1 cellular context compared by ENCODE assay signal in the genomic region with DNA sequence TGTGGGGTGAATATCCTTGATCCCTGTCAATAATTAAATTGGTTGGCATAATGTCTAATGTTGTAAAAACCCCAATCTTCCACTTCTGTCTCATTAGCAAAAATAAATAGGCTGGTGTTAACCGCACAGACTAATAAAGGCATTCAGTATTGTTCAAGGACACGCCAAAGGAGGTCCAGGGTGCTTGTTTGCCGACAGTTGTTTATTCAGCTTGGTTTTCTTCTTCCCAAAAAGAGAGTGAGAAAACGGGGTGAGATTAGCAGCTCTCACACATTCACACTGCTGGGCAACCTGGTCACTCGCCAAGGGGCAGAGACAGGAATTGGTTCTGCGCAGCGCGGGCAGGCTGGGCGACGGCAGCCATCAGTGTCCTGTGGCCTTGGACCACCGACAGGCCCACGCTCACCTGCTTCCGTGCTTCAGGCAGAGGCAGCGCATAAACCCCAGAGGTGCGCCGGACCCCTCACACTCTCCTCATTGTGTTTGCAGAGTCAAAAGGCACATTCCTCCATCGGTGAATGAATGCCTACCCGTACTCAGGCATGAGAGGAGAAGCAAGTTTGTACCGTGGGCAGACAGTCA.
TF ChIP-seq lines count a peak whose summit lies in the region.

No MANE protein-coding gene starts in this region.

TF ChIP-seq in GM12878, 131 proteins besides CTCF, POLR2A, EP300 and RAD21 (continues in another document):
- peak; percentile 96 for TF ChIP-seq BCL11A (IDR thresholded peaks at IDR 0.05; ENCODE audit: low read depth, low read length)
- TF ChIP-seq STAT1 (conservative IDR thresholded peaks at IDR 0.05), result no peak
- no peak for TF ChIP-seq RELA (IDR thresholded peaks at IDR 0.05; ENCODE audit: borderline replicate concordance, partially characterized antibody)
- TF ChIP-seq SRF (IDR thresholded peaks at IDR 0.05; ENCODE audit: low read depth in 2 of 2, low read length in 2 of 2), result no peak
- TF ChIP-seq WRNIP1 (IDR thresholded peaks at IDR 0.05; ENCODE audit: borderline replicate concordance, low read depth, low read length), result no peak
- no peak for TF ChIP-seq CREM (IDR thresholded peaks at IDR 0.05; ENCODE audit: low read depth)
- TF ChIP-seq RBBP5 (conservative IDR thresholded peaks at IDR 0.05), result no peak
- TF ChIP-seq, protein P1, sequence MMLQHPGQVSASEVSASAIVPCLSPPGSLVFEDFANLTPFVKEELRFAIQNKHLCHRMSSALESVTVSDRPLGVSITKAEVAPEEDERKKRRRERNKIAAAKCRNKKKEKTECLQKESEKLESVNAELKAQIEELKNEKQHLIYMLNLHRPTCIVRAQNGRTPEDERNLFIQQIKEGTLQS (IDR thresholded peaks at IDR 0.05; ENCODE audit: borderline replicate concordance, extremely low read depth, low read depth, low read length), result no peak
- no peak for TF ChIP-seq TARDBP (IDR thresholded peaks at IDR 0.05; ENCODE audit: borderline replicate concordance)
- TF ChIP-seq SMARCA5 (IDR thresholded peaks at IDR 0.05), result no peak
- no peak for TF ChIP-seq FOXK2 (IDR thresholded peaks at IDR 0.05)
- TF ChIP-seq, protein P2, sequence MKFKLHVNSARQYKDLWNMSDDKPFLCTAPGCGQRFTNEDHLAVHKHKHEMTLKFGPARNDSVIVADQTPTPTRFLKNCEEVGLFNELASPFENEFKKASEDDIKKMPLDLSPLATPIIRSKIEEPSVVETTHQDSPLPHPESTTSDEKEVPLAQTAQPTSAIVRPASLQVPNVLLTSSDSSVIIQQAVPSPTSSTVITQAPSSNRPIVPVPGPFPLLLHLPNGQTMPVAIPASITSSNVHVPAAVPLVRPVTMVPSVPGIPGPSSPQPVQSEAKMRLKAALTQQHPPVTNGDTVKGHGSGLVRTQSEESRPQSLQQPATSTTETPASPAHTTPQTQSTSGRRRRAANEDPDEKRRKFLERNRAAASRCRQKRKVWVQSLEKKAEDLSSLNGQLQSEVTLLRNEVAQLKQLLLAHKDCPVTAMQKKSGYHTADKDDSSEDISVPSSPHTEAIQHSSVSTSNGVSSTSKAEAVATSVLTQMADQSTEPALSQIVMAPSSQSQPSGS (IDR thresholded peaks at IDR 0.05; ENCODE audit: low read length), result no peak; the same call in 1 of the 2 replicates
- no peak for TF ChIP-seq MYB (IDR thresholded peaks at IDR 0.05; ENCODE audit: borderline replicate concordance, low read depth, low read length)
- TF ChIP-seq STAT3 (IDR thresholded peaks at IDR 0.05; ENCODE audit: low read depth, low read length), result no peak
- no peak for TF ChIP-seq CBX3 (IDR thresholded peaks at IDR 0.05; ENCODE audit: borderline replicate concordance, low read depth)
- TF ChIP-seq TAF1 (IDR thresholded peaks at IDR 0.05; ENCODE audit: borderline replicate concordance, low read depth, low read length), result no peak
- TF ChIP-seq, protein P3, sequence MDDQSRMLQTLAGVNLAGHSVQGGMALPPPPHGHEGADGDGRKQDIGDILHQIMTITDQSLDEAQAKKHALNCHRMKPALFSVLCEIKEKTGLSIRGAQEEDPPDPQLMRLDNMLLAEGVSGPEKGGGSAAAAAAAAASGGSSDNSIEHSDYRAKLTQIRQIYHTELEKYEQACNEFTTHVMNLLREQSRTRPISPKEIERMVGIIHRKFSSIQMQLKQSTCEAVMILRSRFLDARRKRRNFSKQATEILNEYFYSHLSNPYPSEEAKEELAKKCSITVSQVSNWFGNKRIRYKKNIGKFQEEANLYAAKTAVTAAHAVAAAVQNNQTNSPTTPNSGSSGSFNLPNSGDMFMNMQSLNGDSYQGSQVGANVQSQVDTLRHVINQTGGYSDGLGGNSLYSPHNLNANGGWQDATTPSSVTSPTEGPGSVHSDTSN (IDR thresholded peaks at IDR 0.05; ENCODE audit: insufficient replicate concordance, low read depth, low read length), result peak; percentile 47
- TF ChIP-seq GABPA (IDR thresholded peaks at IDR 0.05; ENCODE audit: low read depth), result no peak
- TF ChIP-seq ZNF24 (IDR thresholded peaks at IDR 0.05), result 0 out of 2 replicates have a peak, but pooled peaks have one; percentile 40
- no peak for TF ChIP-seq CEBPB (IDR thresholded peaks at IDR 0.05; ENCODE audit: borderline replicate concordance in 1 of 2, low read depth in 2 of 2, low read length in 2 of 2)
- peak; percentile 56; the same call in 1 of the 2 replicates for TF ChIP-seq BACH1 (IDR thresholded peaks at IDR 0.05; ENCODE audit: borderline replicate concordance)
- TF ChIP-seq, protein P4, sequence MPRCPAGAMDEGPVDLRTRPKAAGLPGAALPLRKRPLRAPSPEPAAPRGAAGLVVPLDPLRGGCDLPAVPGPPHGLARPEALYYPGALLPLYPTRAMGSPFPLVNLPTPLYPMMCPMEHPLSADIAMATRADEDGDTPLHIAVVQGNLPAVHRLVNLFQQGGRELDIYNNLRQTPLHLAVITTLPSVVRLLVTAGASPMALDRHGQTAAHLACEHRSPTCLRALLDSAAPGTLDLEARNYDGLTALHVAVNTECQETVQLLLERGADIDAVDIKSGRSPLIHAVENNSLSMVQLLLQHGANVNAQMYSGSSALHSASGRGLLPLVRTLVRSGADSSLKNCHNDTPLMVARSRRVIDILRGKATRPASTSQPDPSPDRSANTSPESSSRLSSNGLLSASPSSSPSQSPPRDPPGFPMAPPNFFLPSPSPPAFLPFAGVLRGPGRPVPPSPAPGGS (IDR thresholded peaks at IDR 0.05; ENCODE audit: borderline replicate concordance, insufficient read depth, low read depth, low read length, poor library complexity, severe bottlenecking), result no peak
- TF ChIP-seq HDGF (IDR thresholded peaks at IDR 0.05), result no peak
- TF ChIP-seq NR2C1 (IDR thresholded peaks at IDR 0.05), result no peak
- TF ChIP-seq, protein P5, sequence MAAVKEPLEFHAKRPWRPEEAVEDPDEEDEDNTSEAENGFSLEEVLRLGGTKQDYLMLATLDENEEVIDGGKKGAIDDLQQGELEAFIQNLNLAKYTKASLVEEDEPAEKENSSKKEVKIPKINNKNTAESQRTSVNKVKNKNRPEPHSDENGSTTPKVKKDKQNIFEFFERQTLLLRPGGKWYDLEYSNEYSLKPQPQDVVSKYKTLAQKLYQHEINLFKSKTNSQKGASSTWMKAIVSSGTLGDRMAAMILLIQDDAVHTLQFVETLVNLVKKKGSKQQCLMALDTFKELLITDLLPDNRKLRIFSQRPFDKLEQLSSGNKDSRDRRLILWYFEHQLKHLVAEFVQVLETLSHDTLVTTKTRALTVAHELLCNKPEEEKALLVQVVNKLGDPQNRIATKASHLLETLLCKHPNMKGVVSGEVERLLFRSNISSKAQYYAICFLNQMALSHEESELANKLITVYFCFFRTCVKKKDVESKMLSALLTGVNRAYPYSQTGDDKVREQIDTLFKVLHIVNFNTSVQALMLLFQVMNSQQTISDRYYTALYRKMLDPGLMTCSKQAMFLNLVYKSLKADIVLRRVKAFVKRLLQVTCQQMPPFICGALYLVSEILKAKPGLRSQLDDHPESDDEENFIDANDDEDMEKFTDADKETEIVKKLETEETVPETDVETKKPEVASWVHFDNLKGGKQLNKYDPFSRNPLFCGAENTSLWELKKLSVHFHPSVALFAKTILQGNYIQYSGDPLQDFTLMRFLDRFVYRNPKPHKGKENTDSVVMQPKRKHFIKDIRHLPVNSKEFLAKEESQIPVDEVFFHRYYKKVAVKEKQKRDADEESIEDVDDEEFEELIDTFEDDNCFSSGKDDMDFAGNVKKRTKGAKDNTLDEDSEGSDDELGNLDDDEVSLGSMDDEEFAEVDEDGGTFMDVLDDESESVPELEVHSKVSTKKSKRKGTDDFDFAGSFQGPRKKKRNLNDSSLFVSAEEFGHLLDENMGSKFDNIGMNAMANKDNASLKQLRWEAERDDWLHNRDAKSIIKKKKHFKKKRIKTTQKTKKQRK (IDR thresholded peaks at IDR 0.05; ENCODE audit: low read depth, low read length), result no peak
- peak; percentile 81 for TF ChIP-seq MEF2B (IDR thresholded peaks at IDR 0.05; ENCODE audit: partially characterized antibody, poor library complexity, severe bottlenecking)
- TF ChIP-seq, protein P6, sequence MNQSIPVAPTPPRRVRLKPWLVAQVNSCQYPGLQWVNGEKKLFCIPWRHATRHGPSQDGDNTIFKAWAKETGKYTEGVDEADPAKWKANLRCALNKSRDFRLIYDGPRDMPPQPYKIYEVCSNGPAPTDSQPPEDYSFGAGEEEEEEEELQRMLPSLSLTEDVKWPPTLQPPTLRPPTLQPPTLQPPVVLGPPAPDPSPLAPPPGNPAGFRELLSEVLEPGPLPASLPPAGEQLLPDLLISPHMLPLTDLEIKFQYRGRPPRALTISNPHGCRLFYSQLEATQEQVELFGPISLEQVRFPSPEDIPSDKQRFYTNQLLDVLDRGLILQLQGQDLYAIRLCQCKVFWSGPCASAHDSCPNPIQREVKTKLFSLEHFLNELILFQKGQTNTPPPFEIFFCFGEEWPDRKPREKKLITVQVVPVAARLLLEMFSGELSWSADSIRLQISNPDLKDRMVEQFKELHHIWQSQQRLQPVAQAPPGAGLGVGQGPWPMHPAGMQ (IDR thresholded peaks at IDR 0.05; ENCODE audit: borderline replicate concordance), result no peak; the same call in 1 of the 2 replicates
- TF ChIP-seq HCFC1 (IDR thresholded peaks at IDR 0.05; ENCODE audit: low read length), result no peak
- TF ChIP-seq ZZZ3 (IDR thresholded peaks at IDR 0.05; ENCODE audit: control insufficient read depth, insufficient read length, low read depth), result no peak
- TF ChIP-seq MTA2 (IDR thresholded peaks at IDR 0.05; ENCODE audit: low read depth), result peak; percentile 100
- TF ChIP-seq ESRRA (IDR thresholded peaks at IDR 0.05; ENCODE audit: low read length), result no peak; the same call in 1 of the 2 replicates
- peak; percentile 88 for TF ChIP-seq BMI1 (IDR thresholded peaks at IDR 0.05; ENCODE audit: borderline replicate concordance)
- TF ChIP-seq, protein P7, sequence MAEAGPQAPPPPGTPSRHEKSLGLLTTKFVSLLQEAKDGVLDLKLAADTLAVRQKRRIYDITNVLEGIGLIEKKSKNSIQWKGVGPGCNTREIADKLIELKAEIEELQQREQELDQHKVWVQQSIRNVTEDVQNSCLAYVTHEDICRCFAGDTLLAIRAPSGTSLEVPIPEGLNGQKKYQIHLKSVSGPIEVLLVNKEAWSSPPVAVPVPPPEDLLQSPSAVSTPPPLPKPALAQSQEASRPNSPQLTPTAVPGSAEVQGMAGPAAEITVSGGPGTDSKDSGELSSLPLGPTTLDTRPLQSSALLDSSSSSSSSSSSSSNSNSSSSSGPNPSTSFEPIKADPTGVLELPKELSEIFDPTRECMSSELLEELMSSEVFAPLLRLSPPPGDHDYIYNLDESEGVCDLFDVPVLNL (IDR thresholded peaks at IDR 0.05; ENCODE audit: low read depth, low read length), result no peak
- TF ChIP-seq ATF7 (IDR thresholded peaks at IDR 0.05; ENCODE audit: low read depth), result peak; percentile 77
- peak in 1 of 2 experiments; percentile 52; a peak in 1 of 4 replicates for TF ChIP-seq BHLHE40 (IDR thresholded peaks at IDR 0.05; ENCODE audit: borderline replicate concordance in 1 of 2, low read depth in 2 of 2, low read length in 1 of 2)
- TF ChIP-seq SREBF2 (IDR thresholded peaks at IDR 0.05; ENCODE audit: low read length), result no peak
- no peak for TF ChIP-seq EGR1 (IDR thresholded peaks at IDR 0.05; ENCODE audit: borderline replicate concordance in 1 of 2, low read depth in 2 of 2, low read length in 2 of 2)
- no peak for TF ChIP-seq NFIC (IDR thresholded peaks at IDR 0.05; ENCODE audit: low read depth, low read length)
- TF ChIP-seq GATAD2B (conservative IDR thresholded peaks at IDR 0.05; ENCODE audit: low read depth), result peak; percentile 74
- TF ChIP-seq NFYA (IDR thresholded peaks at IDR 0.05; ENCODE audit: borderline replicate concordance, low read depth, low read length), result no peak
- peak; percentile 95 for TF ChIP-seq DPF2 (IDR thresholded peaks at IDR 0.05)
- no peak for TF ChIP-seq POU2F2 (IDR thresholded peaks at IDR 0.05; ENCODE audit: borderline replicate concordance, low read depth, low read length)
- TF ChIP-seq, protein P8, sequence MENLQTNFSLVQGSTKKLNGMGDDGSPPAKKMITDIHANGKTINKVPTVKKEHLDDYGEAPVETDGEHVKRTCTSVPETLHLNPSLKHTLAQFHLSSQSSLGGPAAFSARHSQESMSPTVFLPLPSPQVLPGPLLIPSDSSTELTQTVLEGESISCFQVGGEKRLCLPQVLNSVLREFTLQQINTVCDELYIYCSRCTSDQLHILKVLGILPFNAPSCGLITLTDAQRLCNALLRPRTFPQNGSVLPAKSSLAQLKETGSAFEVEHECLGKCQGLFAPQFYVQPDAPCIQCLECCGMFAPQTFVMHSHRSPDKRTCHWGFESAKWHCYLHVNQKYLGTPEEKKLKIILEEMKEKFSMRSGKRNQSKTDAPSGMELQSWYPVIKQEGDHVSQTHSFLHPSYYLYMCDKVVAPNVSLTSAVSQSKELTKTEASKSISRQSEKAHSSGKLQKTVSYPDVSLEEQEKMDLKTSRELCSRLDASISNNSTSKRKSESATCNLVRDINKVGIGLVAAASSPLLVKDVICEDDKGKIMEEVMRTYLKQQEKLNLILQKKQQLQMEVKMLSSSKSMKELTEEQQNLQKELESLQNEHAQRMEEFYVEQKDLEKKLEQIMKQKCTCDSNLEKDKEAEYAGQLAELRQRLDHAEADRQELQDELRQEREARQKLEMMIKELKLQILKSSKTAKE (IDR thresholded peaks at IDR 0.05; ENCODE audit: low read depth, poor library complexity, severe bottlenecking), result peak; percentile 69
- TF ChIP-seq, protein P9, sequence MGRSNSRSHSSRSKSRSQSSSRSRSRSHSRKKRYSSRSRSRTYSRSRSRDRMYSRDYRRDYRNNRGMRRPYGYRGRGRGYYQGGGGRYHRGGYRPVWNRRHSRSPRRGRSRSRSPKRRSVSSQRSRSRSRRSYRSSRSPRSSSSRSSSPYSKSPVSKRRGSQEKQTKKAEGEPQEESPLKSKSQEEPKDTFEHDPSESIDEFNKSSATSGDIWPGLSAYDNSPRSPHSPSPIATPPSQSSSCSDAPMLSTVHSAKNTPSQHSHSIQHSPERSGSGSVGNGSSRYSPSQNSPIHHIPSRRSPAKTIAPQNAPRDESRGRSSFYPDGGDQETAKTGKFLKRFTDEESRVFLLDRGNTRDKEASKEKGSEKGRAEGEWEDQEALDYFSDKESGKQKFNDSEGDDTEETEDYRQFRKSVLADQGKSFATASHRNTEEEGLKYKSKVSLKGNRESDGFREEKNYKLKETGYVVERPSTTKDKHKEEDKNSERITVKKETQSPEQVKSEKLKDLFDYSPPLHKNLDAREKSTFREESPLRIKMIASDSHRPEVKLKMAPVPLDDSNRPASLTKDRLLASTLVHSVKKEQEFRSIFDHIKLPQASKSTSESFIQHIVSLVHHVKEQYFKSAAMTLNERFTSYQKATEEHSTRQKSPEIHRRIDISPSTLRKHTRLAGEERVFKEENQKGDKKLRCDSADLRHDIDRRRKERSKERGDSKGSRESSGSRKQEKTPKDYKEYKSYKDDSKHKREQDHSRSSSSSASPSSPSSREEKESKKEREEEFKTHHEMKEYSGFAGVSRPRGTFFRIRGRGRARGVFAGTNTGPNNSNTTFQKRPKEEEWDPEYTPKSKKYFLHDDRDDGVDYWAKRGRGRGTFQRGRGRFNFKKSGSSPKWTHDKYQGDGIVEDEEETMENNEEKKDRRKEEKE (IDR thresholded peaks at IDR 0.05), result peak; percentile 3; the same call in 1 of the 2 replicates
